8 cellular contexts compared by ENCODE assay signal in genomic region chr17:44503080-44503842, GRCh38. TPM values are rescaled to one million over a fixed set of nuclear protein-coding genes. Genes with fewer than 3 reads are reported as not detected.
A peak's percentile ranks its signal among the peaks of the same experiment; 100 is the strongest.
DNase-seq lines count a peak whose midpoint lies in the region; ATAC-seq and TF ChIP-seq lines count a peak whose summit lies in the region.

Gene GPATCH8 (minus strand): TSS chr17:44503406. CDS start chr17:44503370, 36 bp downstream.

- no peak for TF ChIP-seq RAD21 in SK-N-SH (IDR thresholded peaks at IDR 0.05; ENCODE audit: low read length)

- peaks cover 43% of the 10 kb centered on the region for H4K20me1 ChIP-seq in SK-N-SH (ENCODE audit: insufficient read depth)

- peak; percentile 88 for ATAC-seq in HG02588 (IDR thresholded peaks at IDR 0.05; ENCODE audit: unreplicated experiment)

- H2AFZ ChIP-seq in SK-N-SH (ENCODE audit: low read depth) = peak within 1 kb of the TSS; percentile 98

- peak within 1 kb of the TSS; percentile 95 to 96 for H3K27ac ChIP-seq in SK-N-SH (ENCODE audit: low read depth in 2 of 2, low read length in 1 of 2)
- peak within 1 kb of the TSS; percentile 89 for H3K27ac ChIP-seq in suprapubic skin

- H3K9me3 ChIP-seq in SK-N-SH (no peaks in the 10 kb centered on the region), suprapubic skin (no peaks in the 10 kb centered on the region)

- H3K79me2 ChIP-seq in SK-N-SH (ENCODE audit: insufficient read depth) = peaks cover 49% of the 10 kb centered on the region

- peak in 1 of 2 donors; percentile 61 for TF ChIP-seq POLR2A in suprapubic skin (IDR thresholded peaks at IDR 0.05)

- WGBS in SK-N-SH (ENCODE audit: low lambda C conversion rate) = 1% methylated on average over 47 of the region's 73 CpGs
- WGBS in suprapubic skin = under 1% methylated on average over 51 of the region's 73 CpGs

- no peak for TF ChIP-seq CTCF in GM06990 (IDR thresholded peaks at IDR 0.05; ENCODE audit: insufficient read depth, low read length, poor library complexity, severe bottlenecking)
- no peak for TF ChIP-seq CTCF in SK-N-SH (IDR thresholded peaks at IDR 0.05)
- no peak for TF ChIP-seq CTCF in suprapubic skin (IDR thresholded peaks at IDR 0.05)

- H3K4me2 ChIP-seq in SK-N-SH = peak within 1 kb of the TSS; percentile 92

- no peaks in the 10 kb centered on the region for H3K9me2 ChIP-seq in SK-N-SH

- H3K27me3 ChIP-seq in GM06990 (replicated peaks; ENCODE audit: control insufficient read depth, insufficient read depth, low read length) (no peaks in the 10 kb centered on the region), SK-N-SH (ENCODE audit: insufficient read depth) (no peaks in the 10 kb centered on the region), suprapubic skin (no peaks in the 10 kb centered on the region)

- H3K36me3 ChIP-seq in GM06990 (ENCODE audit: control insufficient read depth, insufficient read depth, low read length) (no peaks in the 10 kb centered on the region), SK-N-SH (replicated peaks in 1 of 2; ENCODE audit: control insufficient read depth in 1 of 2, insufficient read depth in 2 of 2, low read length in 1 of 2) (no peaks in the 10 kb centered on the region), suprapubic skin (no peaks in the 10 kb centered on the region)

- POLR2A ChIA-PET in SK-N-SH (lab: Yijun Ruan, JAX) = interaction anchor here (0.6 to 1.9 kb wide), 5 partner anchors 23 to 661 kb away, joined by 3 to 8 read pairs (median 3); partner anchors contain the start of genes FZD2 and HEXIM1

- H3F3A ChIP-seq in SK-N-SH (replicated peaks; ENCODE audit: insufficient read depth) = peaks cover 15% of the 10 kb centered on the region

- DNase-seq in GM06990 (ENCODE audit: extremely low read depth, insufficient read length) (peak; percentile 100), NCI-H1092 (lab: John Stamatoyannopoulos, UW) (peak; percentile 90), SK-N-SH (peak; percentile 99), globus pallidus (ENCODE audit: low spot score) (peak; percentile 91), occipital lobe (lab: John Stamatoyannopoulos, UW) (peak; percentile 90), suprapubic skin (ENCODE audit: low spot score in 2 of 2) (peak; percentile 92 to 95)
- DNase-seq in activated naive CD4-positive, alpha-beta T cell treated with anti-CD3 and anti-CD28 coated beads, Interleukin-2, amount 50 U/mL, for 16 hours = peak; percentile 91

- H3K9ac ChIP-seq in SK-N-SH = peak within 1 kb of the TSS; percentile 99

- peaks cover 6 to 11% of the 10 kb centered on the region in 2 experiments; a peak in 3 of 4 replicates for H3K4me1 ChIP-seq in SK-N-SH (ENCODE audit: control insufficient read depth in 1 of 2, insufficient read depth in 2 of 2, low read depth in 1 of 2, low read length in 1 of 2)
- H3K4me1 ChIP-seq in suprapubic skin = peaks cover 40% of the 10 kb centered on the region

- H3K4me3 ChIP-seq in GM06990 (replicated peaks; ENCODE audit: low read depth, low read length) (peak within 1 kb of the TSS; percentile 82), SK-N-SH (ENCODE audit: low read depth in 2 of 2, low read length in 1 of 2) (peak within 1 kb of the TSS; percentile 59 to 99), suprapubic skin (peak within 1 kb of the TSS; percentile 80)

- no peak; a peak in 1 of 4 replicates for TF ChIP-seq EP300 in SK-N-SH (IDR thresholded peaks at IDR 0.05; ENCODE audit: borderline replicate concordance in 1 of 2, low read depth in 1 of 2, low read length in 1 of 2)
- TF ChIP-seq EP300 in suprapubic skin (IDR thresholded peaks at IDR 0.05) = no peak

- CTCF ChIA-PET in SK-N-SH (lab: Yijun Ruan, JAX) = interaction anchor here (0.6 to 1.8 kb wide), 5 partner anchors 31 to 172 kb away, joined by 3 to 8 read pairs (median 3); no protein-coding TSS in a partner anchor

TF ChIP-seq in SK-N-SH, 30 proteins besides CTCF, POLR2A, EP300 and RAD21:
- no peak for TF ChIP-seq NFIC (IDR thresholded peaks at IDR 0.05; ENCODE audit: borderline replicate concordance)
- TF ChIP-seq GATA2 (CRISPR knock-in tag; IDR thresholded peaks at IDR 0.05) = no peak
- peak; percentile 76 for TF ChIP-seq POLR2AphosphoS5 (IDR thresholded peaks at IDR 0.05; ENCODE audit: low read depth, low read length)
- 0 out of 2 replicates have a peak, but pooled peaks have one; percentile 9 for TF ChIP-seq TEAD4 (IDR thresholded peaks at IDR 0.05; ENCODE audit: borderline replicate concordance, insufficient read depth)
- peak; percentile 72; the same call in 1 of the 2 replicates for TF ChIP-seq RXRA (IDR thresholded peaks at IDR 0.05; ENCODE audit: borderline replicate concordance, low read depth)
- TF ChIP-seq ELF1 (IDR thresholded peaks at IDR 0.05) = peak; percentile 95
- TF ChIP-seq MXI1 (IDR thresholded peaks at IDR 0.05; ENCODE audit: low read depth, low read length) = 0 out of 2 replicates have a peak, but pooled peaks have one; percentile 35
- peak; percentile 45; the same call in 1 of the 2 replicates for TF ChIP-seq REST (IDR thresholded peaks at IDR 0.05; ENCODE audit: low read depth, low read length)
- no peak for TF ChIP-seq RCOR1 (IDR thresholded peaks at IDR 0.05; ENCODE audit: low read length)
- peak; percentile 22; the same call in 1 of the 2 replicates for TF ChIP-seq TCF12 (IDR thresholded peaks at IDR 0.05)
- peak; percentile 92 for TF ChIP-seq YY1 (IDR thresholded peaks at IDR 0.05; ENCODE audit: low read depth)
- TF ChIP-seq GABPA (IDR thresholded peaks at IDR 0.05; ENCODE audit: low read depth) = peak; percentile 93
- TF ChIP-seq MAX (IDR thresholded peaks at IDR 0.05; ENCODE audit: low read depth) = peak; percentile 89
- no peak for TF ChIP-seq USF2 (IDR thresholded peaks at IDR 0.05; ENCODE audit: borderline replicate concordance, low read depth, low read length)
- TF ChIP-seq SIN3A (IDR thresholded peaks at IDR 0.05; ENCODE audit: borderline replicate concordance, low read depth, low read length) = no peak; the same call in 1 of the 2 replicates
- peak; percentile 78 for TF ChIP-seq TAF1 (IDR thresholded peaks at IDR 0.05; ENCODE audit: borderline replicate concordance, low read depth, low read length)
- peak; percentile 95 for TF ChIP-seq NRF1 (IDR thresholded peaks at IDR 0.05; ENCODE audit: low read depth, low read length)

RNA-seq across cellular contexts. Expression of gene GPATCH8, which starts in this region (rescaled TPM):
- 12.7 and 15.2 TPM in 2 replicates for polyA plus RNA-seq in SK-N-SH (2012; rRNA removed)
- 10.5 and 10.9 TPM in 2 replicates for polyA plus RNA-seq in SK-N-SH (2012; cell fraction: cytosol; rRNA removed)
- polyA plus RNA-seq in SK-N-SH (2012; cell fraction: nucleus; rRNA removed) = 19.6 and 31.5 TPM in 2 replicates
- 38.8 TPM for total RNA-seq in occipital lobe
- 10 to 100 TPM; 31.3 to 63.9 (median 43.4) TPM for total RNA-seq in suprapubic skin

Comparison
In these comparisons a context has a peak if more than half of its experiments do, and no peak if none do; other contexts are left out.
1. Peak in every context shown above with its lines: DNase-seq, ATAC-seq, H3K4me3 ChIP-seq and H3K27ac ChIP-seq.